Comparison of ENCODE assay signal across 8 cellular contexts in the genomic region with DNA sequence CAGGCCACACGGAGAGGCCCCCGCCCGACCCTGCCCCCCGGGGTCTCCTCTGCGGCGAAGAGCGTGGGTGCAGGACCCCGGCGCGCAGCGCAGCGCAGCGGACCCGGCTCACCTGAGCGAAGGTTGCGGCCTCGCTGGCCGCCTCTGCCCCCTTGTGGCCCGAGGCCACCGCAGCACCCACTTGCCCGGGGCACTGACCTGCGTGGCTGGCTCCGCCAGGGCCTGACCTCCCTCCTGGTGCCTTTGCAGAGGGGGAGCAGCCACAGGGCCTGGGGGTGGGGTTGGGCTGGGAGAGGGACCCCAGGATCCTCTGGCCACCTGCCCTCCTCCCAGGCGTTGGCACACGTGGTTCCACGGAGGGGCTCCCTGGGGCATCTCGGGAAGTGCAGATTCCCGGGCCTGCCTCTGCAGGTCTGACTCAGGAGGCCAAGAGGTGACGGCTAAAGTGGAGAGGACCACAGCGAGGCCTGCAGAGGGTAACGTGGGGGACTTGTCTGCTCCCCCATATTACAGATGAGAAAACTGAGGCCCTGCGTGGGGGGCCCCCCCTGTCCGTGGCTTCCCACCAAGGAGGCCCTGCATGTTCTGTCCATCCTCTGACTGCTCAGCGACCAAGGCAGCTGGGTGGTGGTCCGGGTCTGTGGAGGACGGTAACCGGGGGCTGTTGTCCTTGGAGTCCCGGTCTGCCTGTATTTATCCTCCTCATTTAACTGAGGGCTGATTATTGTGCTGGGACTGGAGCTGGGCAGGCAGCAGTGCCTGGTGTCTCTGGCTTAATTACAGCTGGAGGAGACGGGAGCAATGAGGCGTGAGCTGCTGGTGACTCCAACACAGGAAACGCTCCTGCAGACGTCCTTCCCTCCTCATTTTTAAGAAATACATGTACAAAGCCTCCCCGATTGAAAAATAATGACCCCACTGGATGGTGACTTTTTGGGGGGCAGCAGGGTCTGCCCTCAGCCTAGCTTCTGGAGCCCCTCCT.
DNase-seq lines count a peak whose midpoint lies in the region; ATAC-seq, FAIRE-seq and TF ChIP-seq lines count a peak whose summit lies in the region.

No MANE protein-coding gene starts in this region.

- TF ChIP-seq CTCF in cardiac muscle cell (IDR thresholded peaks at IDR 0.05; ENCODE audit: low read depth, low read length): peak; percentile 71

- peak; percentile 50 for DNase-seq in NCI-H748 (lab: John Stamatoyannopoulos, UW; ENCODE audit: unreplicated experiment)
- DNase-seq in NCI-H748 treated with DMSO at 0.1 percent for 48 hours (lab: John Stamatoyannopoulos, UW): no peak
- DNase-seq in NCI-H2227 treated with DMSO at 0.1 percent for 48 hours (lab: John Stamatoyannopoulos, UW): peak; percentile 21
- DNase-seq in activated T-helper 1 cell treated with Interleukin-2 at 50 U/mL for 16 hours (ENCODE audit: low read depth): peak; percentile 25
- DNase-seq in cardiac muscle cell (ENCODE audit: low read depth in 1 of 2, low spot score in 1 of 2): peak in 1 of 2 donors; percentile 60
- DNase-seq in small intestine: peak; percentile 43
- no peak for DNase-seq in hippocampal formation (lab: John Stamatoyannopoulos, UW)

- H3K27ac ChIP-seq in cardiac muscle cell (no peak overlapping the region), small intestine (ENCODE audit: low read depth in 1 of 2, low read length in 1 of 2) (no peak overlapping the region)

- H3K9me3 ChIP-seq in cardiac muscle cell (ENCODE audit: low read depth): no peaks in the 10 kb centered on the region
- H3K9me3 ChIP-seq in small intestine (ENCODE audit: control insufficient read depth, low read depth): no peaks in the 10 kb centered on the region

- H3K4me3 ChIP-seq in cardiac muscle cell: no peak overlapping the region
- no peak overlapping the region for H3K4me3 ChIP-seq in small intestine (ENCODE audit: low read depth in 1 of 2, low read length in 2 of 2)

- FAIRE-seq in small intestine (lab: Jason Lieb, UNC): no peak

- H3K4me1 ChIP-seq in cardiac muscle cell (ENCODE audit: low read depth) (no peaks in the 10 kb centered on the region), small intestine (ENCODE audit: control insufficient read depth in 2 of 2, insufficient read depth in 1 of 2, low read depth in 1 of 2, low read length in 1 of 2) (no peaks in the 10 kb centered on the region)

- no peaks in the 10 kb centered on the region for H3K36me3 ChIP-seq in cardiac muscle cell
- H3K36me3 ChIP-seq in small intestine (ENCODE audit: control insufficient read depth in 2 of 2, insufficient read depth in 2 of 2, low read length in 2 of 2): no peaks in the 10 kb centered on the region

- peaks cover 13% of the 10 kb centered on the region for H3K27me3 ChIP-seq in cardiac muscle cell
- peaks cover 0 to 13% of the 10 kb centered on the region in 2 donors for H3K27me3 ChIP-seq in small intestine (ENCODE audit: control insufficient read depth in 2 of 2, insufficient read depth in 2 of 2, low read length in 2 of 2)

- ATAC-seq in GM18873 (IDR thresholded peaks at IDR 0.05; ENCODE audit: low FRiP score, unreplicated experiment): no peak

- WGBS in small intestine, 3 donors: 36 to 42% (median 38%) methylated on average over 26 to 43 of the region's 43 CpGs

Comparison
In these comparisons a context has a peak if more than half of its experiments do, and no peak if none do; other contexts are left out.
1. DNase-seq: peak in NCI-H748 (single experiment), NCI-H2227 treated with DMSO at 0.1 percent for 48 hours (single experiment), activated T-helper 1 cell treated with Interleukin-2 at 50 U/mL for 16 hours (single experiment) and small intestine (single experiment); none in NCI-H748 treated with DMSO at 0.1 percent for 48 hours (single experiment) and hippocampal formation (0 of 2).